Comparison of ENCODE assay signal across 1 cellular context in genomic region chr3:13378155-13378554, GRCh38.
TF ChIP-seq lines count a peak whose summit lies in the region.

No MANE protein-coding gene starts in this region.

TF ChIP-seq in WTC11, 78 proteins besides CTCF, POLR2A, EP300 and RAD21 (continued from another document):
- TF ChIP-seq AR (CRISPR knock-in tag; IDR thresholded peaks at IDR 0.05) = no peak
- no peak for TF ChIP-seq HMGA2 (CRISPR knock-in tag; IDR thresholded peaks at IDR 0.05)
